1 cellular context compared by ENCODE assay signal in genomic region chr6:36656441-36656840, GRCh38.
TF ChIP-seq lines count a peak whose summit lies in the region.

No MANE protein-coding gene starts in this region.

TF ChIP-seq in H1, 55 proteins besides CTCF, POLR2A, EP300 and RAD21:
- TF ChIP-seq USF2 (IDR thresholded peaks at IDR 0.05; ENCODE audit: low read length) (no peak), CHD1 (IDR thresholded peaks at IDR 0.05; ENCODE audit: low read depth, low read length) (no peak), KDM4A (IDR thresholded peaks at IDR 0.05; ENCODE audit: low read depth, low read length, severe bottlenecking) (no peak), ASH2L (IDR thresholded peaks at IDR 0.05; ENCODE audit: low read length) (no peak), JUND (IDR thresholded peaks at IDR 0.05; ENCODE audit: low read length) (no peak), EGR1 (IDR thresholded peaks at IDR 0.05; ENCODE audit: borderline replicate concordance, low read depth, low read length) (no peak), POU5F1 (IDR thresholded peaks at IDR 0.05; ENCODE audit: low read depth, low read length) (no peak), MAFK (IDR thresholded peaks at IDR 0.05; ENCODE audit: low read depth, low read length) (no peak), TEAD4 (IDR thresholded peaks at IDR 0.05; ENCODE audit: low read depth, low read length) (no peak), CEBPB (IDR thresholded peaks at IDR 0.05; ENCODE audit: low read depth, low read length) (no peak), RFX5 (IDR thresholded peaks at IDR 0.05; ENCODE audit: borderline replicate concordance, low read depth, low read length) (no peak), GABPA (IDR thresholded peaks at IDR 0.05; ENCODE audit: borderline replicate concordance, insufficient read depth, low read length) (no peak), SP4 (IDR thresholded peaks at IDR 0.05; ENCODE audit: low read length) (no peak), SIRT6 (IDR thresholded peaks at IDR 0.05; ENCODE audit: low read length) (no peak), HDAC2 (IDR thresholded peaks at IDR 0.05; ENCODE audit: borderline replicate concordance in 1 of 2, low read depth in 2 of 2, low read length in 2 of 2) (no peak), HDAC6 (IDR thresholded peaks at IDR 0.05; ENCODE audit: low read depth, low read length) (no peak), NANOG (IDR thresholded peaks at IDR 0.05; ENCODE audit: insufficient read depth, low read depth, low read length, poor library complexity, severe bottlenecking) (no peak), KDM5A (IDR thresholded peaks at IDR 0.05; ENCODE audit: low read length) (no peak), SIX5 (IDR thresholded peaks at IDR 0.05; ENCODE audit: low read depth, low read length) (no peak)
